In the genomic region with DNA sequence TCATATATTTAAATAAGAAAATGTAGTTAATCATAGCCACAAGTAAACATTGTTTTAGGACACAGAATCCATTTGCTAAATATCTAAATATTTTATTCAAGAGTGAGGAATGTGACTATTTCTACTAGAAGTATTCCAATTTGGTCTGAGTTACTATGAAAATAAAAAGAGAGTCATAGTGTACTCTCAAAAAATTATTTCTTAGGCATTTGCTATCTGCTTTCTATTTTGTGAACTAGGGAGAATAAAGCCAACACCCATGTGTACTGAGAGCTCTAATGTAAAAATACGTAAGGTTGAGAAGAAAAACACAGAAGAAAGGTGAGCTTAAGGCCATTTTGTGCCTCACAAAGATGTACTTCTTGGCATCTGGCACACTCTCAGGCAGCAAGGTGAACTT, we compare ENCODE assay signal across 20 cellular contexts.
"Had no signal": no experiment of that assay in that cellular context is flagged by ENCODE, and none has a peak within 500 bp of the region (broad histone marks: within the 10 kb centered on the region; RNA-seq: fewer than 3 reads in every experiment).

No MANE protein-coding gene starts in this region.

- H3K9me3 ChIP-seq: suprapubic skin, upper lobe of right lung had no signal

- H3K36me3 ChIP-seq: suprapubic skin, tibial nerve, upper lobe of right lung had no signal

- H3K4me1 ChIP-seq: suprapubic skin, upper lobe of right lung had no signal

- ATAC-seq: foreskin keratinocyte; left cardiac atrium; left ventricle myocardium superior; stimulated activated effector memory CD8-positive, alpha-beta T cell treated with anti-CD3 and anti-CD28 coated beads, Interleukin-12 subunit alpha, Interleukin-12 subunit beta, amount 100 ng/mL, for 72 hours; stimulated activated naive CD8-positive, alpha-beta T cell treated with anti-CD3 and anti-CD28 coated beads, Interleukin-15, Interleukin-2, amounts not matched to agents 100 U/mL and 50 U/mL, for 24 hours; upper lobe of right lung had no signal

- H3K27me3 ChIP-seq: foreskin keratinocyte, hepatocyte, suprapubic skin, tibial nerve, upper lobe of right lung had no signal

- H3K27ac ChIP-seq: foreskin keratinocyte, hepatocyte, suprapubic skin, upper lobe of right lung had no signal

- H3K4me3 ChIP-seq: hepatocyte, lung, suprapubic skin, tibial nerve, upper lobe of right lung had no signal

- DNase-seq: dermis blood vessel endothelial cell; endodermal cell; erythroblast; foreskin keratinocyte; kidney; left cardiac atrium; left ventricle myocardium superior; mesendoderm; naive B cell; occipital lobe; posterior cingulate gyrus; stimulated activated CD4-positive, alpha-beta T cell treated with anti-CD3 and anti-CD28 coated beads, Interleukin-4, amount 100 ng/mL, for 1 hour; stimulated activated CD8-positive, alpha-beta memory T cell treated with anti-CD3 and anti-CD28 coated beads, Interleukin-4, amount 100 ng/mL, for 48 hours; stimulated activated naive CD8-positive, alpha-beta T cell treated with anti-CD3 and anti-CD28 coated beads, Interleukin-15, Interleukin-2, amounts not matched to agents 100 U/mL and 50 U/mL, for 24 hours; upper lobe of right lung had no signal
